ENCODE assay signal across 1 cellular context in genomic region chr19:38402967-38403674, GRCh38.
A peak's percentile ranks its signal among the peaks of the same experiment; 100 is the strongest.
TF ChIP-seq lines count a peak whose summit lies in the region.

Gene FAM98C (plus strand): TSS chr19:38403093. CDS start chr19:38403154, 61 bp downstream.

TF ChIP-seq in HepG2, 621 proteins besides CTCF, POLR2A, EP300 and RAD21 (continued from another document and continues in another):
- TF ChIP-seq ARID4A (CRISPR knock-in tag; IDR thresholded peaks at IDR 0.05; ENCODE audit: borderline replicate concordance): peak; percentile 93
- 0 out of 2 replicates have a peak, but pooled peaks have one; percentile 71 for TF ChIP-seq ETV6 (CRISPR knock-in tag; conservative IDR thresholded peaks at IDR 0.05)
- peak; percentile 47 for TF ChIP-seq PAXIP1 (CRISPR knock-in tag; conservative IDR thresholded peaks at IDR 0.05)
- TF ChIP-seq, protein P1, sequence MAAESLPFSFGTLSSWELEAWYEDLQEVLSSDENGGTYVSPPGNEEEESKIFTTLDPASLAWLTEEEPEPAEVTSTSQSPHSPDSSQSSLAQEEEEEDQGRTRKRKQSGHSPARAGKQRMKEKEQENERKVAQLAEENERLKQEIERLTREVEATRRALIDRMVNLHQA (CRISPR knock-in tag; IDR thresholded peaks at IDR 0.05): no peak
- peak; percentile 57 for TF ChIP-seq ZFX (CRISPR knock-in tag; IDR thresholded peaks at IDR 0.05; ENCODE audit: low read depth)
- TF ChIP-seq ZNF33B (CRISPR knock-in tag; IDR thresholded peaks at IDR 0.05): peak; percentile 75
- TF ChIP-seq ZKSCAN1 (IDR thresholded peaks at IDR 0.05; ENCODE audit: low read length): no peak
- peak; percentile 93 for TF ChIP-seq TBX2 (CRISPR knock-in tag; IDR thresholded peaks at IDR 0.05; ENCODE audit: borderline replicate concordance)
- TF ChIP-seq EHMT2 (IDR thresholded peaks at IDR 0.05; ENCODE audit: borderline replicate concordance, low read depth, low read length): no peak
- TF ChIP-seq ERF (CRISPR knock-in tag; IDR thresholded peaks at IDR 0.05): peak; percentile 96
- TF ChIP-seq, protein P2, sequence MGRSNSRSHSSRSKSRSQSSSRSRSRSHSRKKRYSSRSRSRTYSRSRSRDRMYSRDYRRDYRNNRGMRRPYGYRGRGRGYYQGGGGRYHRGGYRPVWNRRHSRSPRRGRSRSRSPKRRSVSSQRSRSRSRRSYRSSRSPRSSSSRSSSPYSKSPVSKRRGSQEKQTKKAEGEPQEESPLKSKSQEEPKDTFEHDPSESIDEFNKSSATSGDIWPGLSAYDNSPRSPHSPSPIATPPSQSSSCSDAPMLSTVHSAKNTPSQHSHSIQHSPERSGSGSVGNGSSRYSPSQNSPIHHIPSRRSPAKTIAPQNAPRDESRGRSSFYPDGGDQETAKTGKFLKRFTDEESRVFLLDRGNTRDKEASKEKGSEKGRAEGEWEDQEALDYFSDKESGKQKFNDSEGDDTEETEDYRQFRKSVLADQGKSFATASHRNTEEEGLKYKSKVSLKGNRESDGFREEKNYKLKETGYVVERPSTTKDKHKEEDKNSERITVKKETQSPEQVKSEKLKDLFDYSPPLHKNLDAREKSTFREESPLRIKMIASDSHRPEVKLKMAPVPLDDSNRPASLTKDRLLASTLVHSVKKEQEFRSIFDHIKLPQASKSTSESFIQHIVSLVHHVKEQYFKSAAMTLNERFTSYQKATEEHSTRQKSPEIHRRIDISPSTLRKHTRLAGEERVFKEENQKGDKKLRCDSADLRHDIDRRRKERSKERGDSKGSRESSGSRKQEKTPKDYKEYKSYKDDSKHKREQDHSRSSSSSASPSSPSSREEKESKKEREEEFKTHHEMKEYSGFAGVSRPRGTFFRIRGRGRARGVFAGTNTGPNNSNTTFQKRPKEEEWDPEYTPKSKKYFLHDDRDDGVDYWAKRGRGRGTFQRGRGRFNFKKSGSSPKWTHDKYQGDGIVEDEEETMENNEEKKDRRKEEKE (IDR thresholded peaks at IDR 0.05): no peak
- no peak for TF ChIP-seq SRSF4 (IDR thresholded peaks at IDR 0.05; ENCODE audit: low read depth, low read length, poor library complexity, severe bottlenecking)
- TF ChIP-seq ZNF589 (CRISPR knock-in tag; conservative IDR thresholded peaks at IDR 0.05): no peak
- TF ChIP-seq ZNF253 (CRISPR knock-in tag; IDR thresholded peaks at IDR 0.05; ENCODE audit: borderline replicate concordance): no peak
- TF ChIP-seq ZNF780A (CRISPR knock-in tag; IDR thresholded peaks at IDR 0.05): no peak
- peak; percentile 82; the same call in 1 of the 2 replicates for TF ChIP-seq ZNF790 (CRISPR knock-in tag; IDR thresholded peaks at IDR 0.05; ENCODE audit: borderline replicate concordance)
- peak; percentile 68; the same call in 1 of the 2 replicates for TF ChIP-seq MYPOP (CRISPR knock-in tag; IDR thresholded peaks at IDR 0.05)
- no peak for TF ChIP-seq LRRFIP1 (CRISPR knock-in tag; conservative IDR thresholded peaks at IDR 0.05)
- no peak for TF ChIP-seq ZNF567 (CRISPR knock-in tag; IDR thresholded peaks at IDR 0.05; ENCODE audit: borderline replicate concordance)
- no peak; the same call in 1 of the 2 replicates for TF ChIP-seq SAFB2 (CRISPR knock-in tag; IDR thresholded peaks at IDR 0.05; ENCODE audit: borderline replicate concordance, low read depth)
- TF ChIP-seq MYNN (CRISPR knock-in tag; IDR thresholded peaks at IDR 0.05; ENCODE audit: low read depth): peak; percentile 20; the same call in 1 of the 2 replicates
- no peak for TF ChIP-seq TEAD2 (CRISPR knock-in tag; IDR thresholded peaks at IDR 0.05)
- 0 out of 2 replicates have a peak, but pooled peaks have one; percentile 47 for TF ChIP-seq EEA1 (CRISPR knock-in tag; IDR thresholded peaks at IDR 0.05; ENCODE audit: borderline replicate concordance)
- no peak for TF ChIP-seq ZNF263 (CRISPR knock-in tag; IDR thresholded peaks at IDR 0.05)
- no peak for TF ChIP-seq MAF1 (CRISPR knock-in tag; IDR thresholded peaks at IDR 0.05; ENCODE audit: borderline replicate concordance)
- TF ChIP-seq MAFK (conservative IDR thresholded peaks at IDR 0.05 in 1 of 2, IDR thresholded peaks at IDR 0.05 in 1 of 2; ENCODE audit: low read length in 2 of 2): no peak
- TF ChIP-seq, protein P3, sequence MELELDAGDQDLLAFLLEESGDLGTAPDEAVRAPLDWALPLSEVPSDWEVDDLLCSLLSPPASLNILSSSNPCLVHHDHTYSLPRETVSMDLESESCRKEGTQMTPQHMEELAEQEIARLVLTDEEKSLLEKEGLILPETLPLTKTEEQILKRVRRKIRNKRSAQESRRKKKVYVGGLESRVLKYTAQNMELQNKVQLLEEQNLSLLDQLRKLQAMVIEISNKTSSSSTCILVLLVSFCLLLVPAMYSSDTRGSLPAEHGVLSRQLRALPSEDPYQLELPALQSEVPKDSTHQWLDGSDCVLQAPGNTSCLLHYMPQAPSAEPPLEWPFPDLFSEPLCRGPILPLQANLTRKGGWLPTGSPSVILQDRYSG (CRISPR knock-in tag; IDR thresholded peaks at IDR 0.05): peak; percentile 50; the same call in 1 of the 2 replicates
- no peak for TF ChIP-seq CCAR2 (optimal IDR thresholded peaks at IDR 0.05; ENCODE audit: low read depth, low read length)
- peak; percentile 90 for TF ChIP-seq ETV5 (CRISPR knock-in tag; IDR thresholded peaks at IDR 0.05; ENCODE audit: borderline replicate concordance)
- TF ChIP-seq MED13 (CRISPR knock-in tag; IDR thresholded peaks at IDR 0.05): no peak
- TF ChIP-seq CEBPB (IDR thresholded peaks at IDR 0.05; ENCODE audit: borderline replicate concordance, low read depth, low read length): no peak
- no peak for TF ChIP-seq FOSL1 (CRISPR knock-in tag; IDR thresholded peaks at IDR 0.05; ENCODE audit: borderline replicate concordance)
- no peak for TF ChIP-seq RARA (CRISPR knock-in tag; IDR thresholded peaks at IDR 0.05)
- no peak for TF ChIP-seq REXO4 (CRISPR knock-in tag; IDR thresholded peaks at IDR 0.05; ENCODE audit: borderline replicate concordance)
- TF ChIP-seq TIGD3 (CRISPR knock-in tag; IDR thresholded peaks at IDR 0.05; ENCODE audit: borderline replicate concordance): no peak
- TF ChIP-seq NFRKB (IDR thresholded peaks at IDR 0.05): no peak
- no peak for TF ChIP-seq JDP2 (CRISPR knock-in tag; IDR thresholded peaks at IDR 0.05; ENCODE audit: borderline replicate concordance)
- no peak for TF ChIP-seq MAFF (IDR thresholded peaks at IDR 0.05; ENCODE audit: low read depth, low read length)
- TF ChIP-seq PCBP1 (IDR thresholded peaks at IDR 0.05; ENCODE audit: borderline replicate concordance, low read depth, low read length): no peak
- TF ChIP-seq SMARCE1 (IDR thresholded peaks at IDR 0.05; ENCODE audit: borderline replicate concordance): no peak
- no peak for TF ChIP-seq ZNF317 (CRISPR knock-in tag; IDR thresholded peaks at IDR 0.05)
- TF ChIP-seq CC2D1A (CRISPR knock-in tag; IDR thresholded peaks at IDR 0.05): no peak
- TF ChIP-seq TAF1 (CRISPR knock-in tag; IDR thresholded peaks at IDR 0.05): peak; percentile 88
- TF ChIP-seq KDM5B (CRISPR knock-in tag; IDR thresholded peaks at IDR 0.05; ENCODE audit: borderline replicate concordance): peak; percentile 90
- TF ChIP-seq ZNF432 (CRISPR knock-in tag; IDR thresholded peaks at IDR 0.05; ENCODE audit: borderline replicate concordance): no peak
- no peak for TF ChIP-seq ATF3 (CRISPR knock-in tag; IDR thresholded peaks at IDR 0.05)
- 0 out of 2 replicates have a peak, but pooled peaks have one; percentile 62 for TF ChIP-seq ZNF792 (CRISPR knock-in tag; IDR thresholded peaks at IDR 0.05)
- no peak for TF ChIP-seq ZNF841 (CRISPR knock-in tag; IDR thresholded peaks at IDR 0.05; ENCODE audit: borderline replicate concordance)
- peak; percentile 29; the same call in 1 of the 2 replicates for TF ChIP-seq ZIK1 (CRISPR knock-in tag; IDR thresholded peaks at IDR 0.05; ENCODE audit: borderline replicate concordance, low read depth)
- TF ChIP-seq, protein P4, sequence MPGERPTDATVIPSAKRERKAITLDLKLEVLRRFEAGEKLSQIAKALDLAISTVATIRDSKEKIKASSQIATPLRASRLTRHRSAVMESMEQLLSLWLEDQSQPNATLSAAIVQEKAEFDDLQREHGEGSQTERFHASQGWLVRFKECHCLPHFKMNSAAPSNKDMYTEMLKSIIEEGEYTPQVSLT (CRISPR knock-in tag; IDR thresholded peaks at IDR 0.05; ENCODE audit: borderline replicate concordance, low read depth): no peak
- no peak for TF ChIP-seq PAX8 (CRISPR knock-in tag; IDR thresholded peaks at IDR 0.05; ENCODE audit: borderline replicate concordance)
